ENCODE assay signal across 9 cellular contexts in genomic region chr2:240998706-240999000, GRCh38. TPM values are rescaled to one million over a fixed set of nuclear protein-coding genes. Genes with fewer than 3 reads are reported as not detected.
DNase-seq lines count a peak whose midpoint lies in the region; ATAC-seq and TF ChIP-seq lines count a peak whose summit lies in the region.
"Had no signal": no experiment of that assay in that cellular context is flagged by ENCODE, and none has a peak within 500 bp of the region (broad histone marks: within the 10 kb centered on the region; RNA-seq: fewer than 3 reads in every experiment).

No MANE protein-coding gene starts in this region.

- peaks cover 4 to 7% of the 10 kb centered on the region in 2 donors for H3K9me3 ChIP-seq in neuronal stem cell (replicated peaks in 1 of 2; ENCODE audit: control insufficient read depth in 2 of 2, insufficient read depth in 1 of 2, low read depth in 1 of 2, low read length in 2 of 2)
- peaks cover 2% of the 10 kb centered on the region for H3K9me3 ChIP-seq in CD8-positive, alpha-beta memory T cell (ENCODE audit: low read length)

- no peaks in the 10 kb centered on the region for H3K79me1 ChIP-seq in neuronal stem cell (ENCODE audit: low read depth, low read length)

- no peak overlapping the region for H3K14ac ChIP-seq in neuronal stem cell (ENCODE audit: low read length)

- peaks cover 16% of the 10 kb centered on the region for H3K4me1 Mint-ChIP-seq in dendritic cell treated with granulocyte-macrophage colony-stimulating factor and Interleukin-4, amounts not matched to agents 40 ng/mL and 50 ng/mL, for 4 days (ENCODE audit: low read depth)
- H3K4me1 Mint-ChIP-seq in CD8-positive, alpha-beta memory T cell: peaks cover 0 to 15% (median 2%) of the 10 kb centered on the region in 3 donors

- peak overlapping the region; percentile 58 for H3K4me3 ChIP-seq in AG04449 (ENCODE audit: low read depth, low read length)
- peak overlapping the region; percentile 15 to 78 for H3K4me3 ChIP-seq in neuronal stem cell (ENCODE audit: low read length in 2 of 2)
- H3K4me3 ChIP-seq in CD8-positive, alpha-beta memory T cell (ENCODE audit: low read length): no peak overlapping the region

- H3K9ac ChIP-seq in neuronal stem cell (ENCODE audit: low read depth, low read length, poor library complexity): peak overlapping the region; percentile 84

- peaks cover 2 to 7% of the 10 kb centered on the region in 2 donors for H3K4me1 ChIP-seq in neuronal stem cell (ENCODE audit: control insufficient read depth in 2 of 2, insufficient read depth in 1 of 2, low read depth in 1 of 2, low read length in 2 of 2)
- no peaks in the 10 kb centered on the region for H3K4me1 ChIP-seq in CD8-positive, alpha-beta memory T cell (ENCODE audit: insufficient read depth, low read length)

- H2BK12ac ChIP-seq in neuronal stem cell (ENCODE audit: low read length): no peak overlapping the region

- no peak for DNase-seq in AG04449 (ENCODE audit: low read depth, low spot score)
- DNase-seq in neuronal stem cell (ENCODE audit: low spot score): no peak
- no peak for DNase-seq in AML-193 (lab: John Stamatoyannopoulos, UW)
- DNase-seq in NCI-H2196 (lab: John Stamatoyannopoulos, UW; ENCODE audit: unreplicated experiment): no peak
- DNase-seq in omental fat pad (ENCODE audit: low spot score): no peak
- no peak for DNase-seq in CD8-positive, alpha-beta memory T cell
- DNase-seq: NCI-H2081 treated with DMSO at 0.1 percent for 48 hours had no signal

- no CpG with 5 or more reads among the region's 52 CpGs for WGBS in neuronal stem cell (ENCODE audit: extremely low coverage in 2 of 2, insufficient read length in 2 of 2, insufficient replicate concordance in 1 of 2), 2 donors

- H2AK5ac ChIP-seq in neuronal stem cell (ENCODE audit: low read depth, low read length): no peak overlapping the region

- no peak overlapping the region for H3K27ac ChIP-seq in neuronal stem cell (replicated peaks; ENCODE audit: low read length)
- no peak overlapping the region for H3K27ac ChIP-seq in CD8-positive, alpha-beta memory T cell (ENCODE audit: low read depth, low read length)

- ATAC-seq in HG02759 (IDR thresholded peaks at IDR 0.05; ENCODE audit: unreplicated experiment) (peak; percentile 13), omental fat pad (ENCODE audit: low FRiP score) (no peak)

- H3K18ac ChIP-seq in neuronal stem cell (ENCODE audit: low read length): peak overlapping the region; percentile 80

- H2BK5ac ChIP-seq in neuronal stem cell (ENCODE audit: low read length): no peak overlapping the region

- H2AFZ ChIP-seq in neuronal stem cell (ENCODE audit: low read length): peak overlapping the region; percentile 97

- POLR2A ChIA-PET in AG04449 (lab: Yijun Ruan, JAX): no interaction called here
- POLR2A ChIA-PET in CD8-positive, alpha-beta memory T cell (lab: Charles Lee): no interaction called here

- no peak overlapping the region for H3K4ac ChIP-seq in neuronal stem cell (ENCODE audit: low read length)

- no peak overlapping the region for H4K91ac ChIP-seq in neuronal stem cell (ENCODE audit: low read depth, low read length, poor library complexity)

- H2BK120ac ChIP-seq in neuronal stem cell (ENCODE audit: low read depth, low read length): no peak overlapping the region

- TF ChIP-seq CTCF in AG04449 (IDR thresholded peaks at IDR 0.05; ENCODE audit: insufficient read depth, low read length, missing control alignments): no peak
- TF ChIP-seq CTCF in omental fat pad (IDR thresholded peaks at IDR 0.05): no peak

- CTCF ChIA-PET in AG04449 (lab: Yijun Ruan, JAX): no interaction called here
- CTCF ChIA-PET in CD8-positive, alpha-beta memory T cell (lab: Charles Lee): no interaction called here

- no peak overlapping the region for H4K8ac ChIP-seq in neuronal stem cell (ENCODE audit: low read depth, low read length)

- H3K36me3 ChIP-seq in neuronal stem cell (replicated peaks in 1 of 2; ENCODE audit: control insufficient read depth in 2 of 2, insufficient read depth in 2 of 2, low read length in 2 of 2): no peaks in the 10 kb centered on the region
- no peaks in the 10 kb centered on the region for H3K36me3 ChIP-seq in CD8-positive, alpha-beta memory T cell (ENCODE audit: insufficient read depth, low read length)

- H3K36me3 Mint-ChIP-seq in dendritic cell treated with granulocyte-macrophage colony-stimulating factor and Interleukin-4, amounts not matched to agents 40 ng/mL and 50 ng/mL, for 4 days (ENCODE audit: low read depth): peaks cover 23% of the 10 kb centered on the region
- H3K36me3 Mint-ChIP-seq in CD8-positive, alpha-beta memory T cell: no peaks in the 10 kb centered on the region

- H3K27me3 Mint-ChIP-seq in dendritic cell treated with granulocyte-macrophage colony-stimulating factor and Interleukin-4, amounts not matched to agents 40 ng/mL and 50 ng/mL, for 4 days: peaks cover 71% of the 10 kb centered on the region
- peaks cover 11 to 34% of the 10 kb centered on the region in 2 donors for H3K27me3 Mint-ChIP-seq in CD8-positive, alpha-beta memory T cell

- intact Hi-C loops in dendritic cell treated with granulocyte-macrophage colony-stimulating factor and Interleukin-4, amounts not matched to agents 40 ng/mL and 50 ng/mL, for 4 days (cut with micrococcal nuclease): no loop called here

- no peak overlapping the region for H2BK15ac ChIP-seq in neuronal stem cell (ENCODE audit: low read length)

- no peak overlapping the region for H3K27ac Mint-ChIP-seq in dendritic cell treated with granulocyte-macrophage colony-stimulating factor and Interleukin-4, amounts not matched to agents 40 ng/mL and 50 ng/mL, for 4 days
- H3K27ac Mint-ChIP-seq in CD8-positive, alpha-beta memory T cell: no peak overlapping the region

- H3K9me3 Mint-ChIP-seq in dendritic cell treated with granulocyte-macrophage colony-stimulating factor and Interleukin-4, amounts not matched to agents 40 ng/mL and 50 ng/mL, for 4 days: peaks cover 14% of the 10 kb centered on the region
- H3K9me3 Mint-ChIP-seq in CD8-positive, alpha-beta memory T cell: peaks cover 0 to 5% (median 4%) of the 10 kb centered on the region in 5 donors

- peak overlapping the region; percentile 55 for H3K23ac ChIP-seq in neuronal stem cell (ENCODE audit: low read depth, low read length, poor library complexity)

- H3K27me3 ChIP-seq in neuronal stem cell (ENCODE audit: control insufficient read depth in 3 of 3, insufficient read depth in 3 of 3, low read depth in 1 of 3, low read length in 3 of 3): peaks cover 7 to 82% (median 30%) of the 10 kb centered on the region in 3 experiments
- no peaks in the 10 kb centered on the region for H3K27me3 ChIP-seq in CD8-positive, alpha-beta memory T cell (ENCODE audit: insufficient read depth, low read length, poor library complexity, severe bottlenecking)

- H3K4me2 ChIP-seq in neuronal stem cell (ENCODE audit: insufficient read depth, low read length, poor library complexity, severe bottlenecking): peak overlapping the region; percentile 86

- peak overlapping the region; percentile 75 for H3K4me3 Mint-ChIP-seq in dendritic cell treated with granulocyte-macrophage colony-stimulating factor and Interleukin-4, amounts not matched to agents 40 ng/mL and 50 ng/mL, for 4 days
- H3K4me3 Mint-ChIP-seq in CD8-positive, alpha-beta memory T cell: no peak overlapping the region

RNA-seq across cellular contexts. Expression of gene SNED1, which starts 0.2 kb away (rescaled TPM):
- polyA plus RNA-seq in neuronal stem cell (2013, experiment 1 of 2): 0.14 TPM
- polyA plus RNA-seq in neuronal stem cell (2013, experiment 2 of 2): 0.04 TPM
- 10 to 100 TPM; 18.0 to 52.2 (median 32.5) TPM for total RNA-seq in omental fat pad
- total RNA-seq in CD8-positive, alpha-beta memory T cell: 1 to 10 TPM; 1.8 to 3.5 TPM
- polyA plus RNA-seq in CD8-positive, alpha-beta memory T cell: 0.90 TPM

Comparison
In these comparisons a context has a peak if more than half of its experiments do, and no peak if none do; other contexts are left out.
1. RNA of gene SNED1, which starts 0.2 kb away (total RNA-seq): 18.0 to 52.2 TPM in omental fat pad; 1.8 to 3.5 TPM in CD8-positive, alpha-beta memory T cell; every median in the first group is over 4 times any median in the second.